Comparison of ENCODE assay signal across 16 cellular contexts in genomic region chr20:11013801-11014200, GRCh38.
"Had no signal": no experiment of that assay in that cellular context is flagged by ENCODE, and none has a peak within 500 bp of the region (broad histone marks: within the 10 kb centered on the region; RNA-seq: fewer than 3 reads in every experiment).

No MANE protein-coding gene starts in this region.

- H3K4me3 ChIP-seq: adrenal gland, lung, testis had no signal

- H3K27me3 ChIP-seq: adrenal gland, neutrophil, testis had no signal

- H3K4me3 Mint-ChIP-seq: activated naive CD4-positive, alpha-beta T cell treated with anti-CD3 and anti-CD28 coated beads, Interleukin-2, amount 50 U/mL, for 24 hours; activated T-cell treated with anti-CD3 and anti-CD28 coated beads, Interleukin-2, amount 50 U/mL, for 72 hours; effector memory CD8-positive, alpha-beta T cell; mesothelial cell of epicardium; natural killer cell treated with Interleukin-12 subunit alpha and Interleukin-12 subunit beta and Interleukin-15 and Interleukin-18, amount 100 ng/mL, for 72 hours had no signal

- ATAC-seq: activated T-cell treated with anti-CD3 and anti-CD28 coated beads, Interleukin-2, amount 50 U/mL, for 72 hours; effector memory CD8-positive, alpha-beta T cell; natural killer cell treated with Interleukin-12 subunit alpha and Interleukin-12 subunit beta and Interleukin-15 and Interleukin-18, amount 100 ng/mL, for 72 hours; stimulated activated naive CD8-positive, alpha-beta T cell treated with anti-CD3 and anti-CD28 coated beads, Interleukin-15, Interleukin-2, amounts not matched to agents 100 U/mL and 50 U/mL, for 24 hours had no signal

- FAIRE-seq: astrocyte, bronchial epithelial cell, frontal cortex had no signal

- H3K36me3 Mint-ChIP-seq: activated naive CD4-positive, alpha-beta T cell treated with anti-CD3 and anti-CD28 coated beads, Interleukin-2, amount 50 U/mL, for 24 hours; mesothelial cell of epicardium; natural killer cell treated with Interleukin-12 subunit alpha and Interleukin-12 subunit beta and Interleukin-15 and Interleukin-18, amount 100 ng/mL, for 72 hours had no signal

- H3K4me1 ChIP-seq: adrenal gland had no signal

- H3K27ac ChIP-seq: adrenal gland, neutrophil had no signal

- H3K27me3 Mint-ChIP-seq: activated naive CD4-positive, alpha-beta T cell treated with anti-CD3 and anti-CD28 coated beads, Interleukin-2, amount 50 U/mL, for 24 hours; effector memory CD8-positive, alpha-beta T cell; natural killer cell treated with Interleukin-12 subunit alpha and Interleukin-12 subunit beta and Interleukin-15 and Interleukin-18, amount 100 ng/mL, for 72 hours had no signal

- H3K27ac Mint-ChIP-seq: activated naive CD4-positive, alpha-beta T cell treated with anti-CD3 and anti-CD28 coated beads, Interleukin-2, amount 50 U/mL, for 24 hours; activated T-cell treated with anti-CD3 and anti-CD28 coated beads, Interleukin-2, amount 50 U/mL, for 72 hours; effector memory CD8-positive, alpha-beta T cell; mesothelial cell of epicardium; natural killer cell treated with Interleukin-12 subunit alpha and Interleukin-12 subunit beta and Interleukin-15 and Interleukin-18, amount 100 ng/mL, for 72 hours had no signal

- H3K36me3 ChIP-seq: adrenal gland, neutrophil had no signal

- H3K4me1 Mint-ChIP-seq: activated naive CD4-positive, alpha-beta T cell treated with anti-CD3 and anti-CD28 coated beads, Interleukin-2, amount 50 U/mL, for 24 hours had no signal

- H3K9me3 Mint-ChIP-seq: mesothelial cell of epicardium had no signal

- DNase-seq: activated CD4-positive, alpha-beta T cell treated with anti-CD3 and anti-CD28 coated beads, Interleukin-2, amount 50 U/mL, for 4 hours; activated gamma-delta T cell; activated T-cell treated with anti-CD3 and anti-CD28 coated beads, Interleukin-2, amount 50 U/mL, for 72 hours; adrenal gland; effector memory CD8-positive, alpha-beta T cell; left cardiac atrium; stimulated activated naive CD8-positive, alpha-beta T cell treated with anti-CD3 and anti-CD28 coated beads, Interleukin-15, Interleukin-2, amounts not matched to agents 100 U/mL and 50 U/mL, for 24 hours; testis had no signal

- H3K9me3 ChIP-seq: adrenal gland, neutrophil, testis had no signal
